15 cellular contexts compared by ENCODE assay signal in genomic region chr2:216362730-216363129, GRCh38. TPM values are rescaled to one million over a fixed set of nuclear protein-coding genes. Genes with fewer than 3 reads are reported as not detected.
A peak's percentile ranks its signal among the peaks of the same experiment; 100 is the strongest.
DNase-seq lines count a peak whose midpoint lies in the region; ATAC-seq, FAIRE-seq and TF ChIP-seq lines count a peak whose summit lies in the region.
"Had no signal": no experiment of that assay in that cellular context is flagged by ENCODE, and none has a peak within 500 bp of the region (broad histone marks: within the 10 kb centered on the region; RNA-seq: fewer than 3 reads in every experiment).

No MANE protein-coding gene starts in this region.

- H3K4me1 Mint-ChIP-seq in stimulated activated effector memory CD8-positive, alpha-beta T cell treated with anti-CD3 and anti-CD28 coated beads, Interleukin-12 subunit alpha, Interleukin-12 subunit beta, amount 100 ng/mL, for 72 hours: peaks cover 22% of the 10 kb centered on the region
- H3K4me1 Mint-ChIP-seq: activated CD4-positive, alpha-beta memory T cell treated with anti-CD3 and anti-CD28 coated beads, Interleukin-2, amount 10 ng/mL, durations not matched to agents 7 days and 5 days had no signal

- H3K4me3 ChIP-seq in A673 (ENCODE audit: low read depth, low read length, poor library complexity, severe bottlenecking) (no peak overlapping the region), fibroblast of mammary gland (ENCODE audit: control insufficient read depth, low read depth, low read length) (no peak overlapping the region)
- H3K4me3 ChIP-seq: left lung, uterus had no signal

- H3K27ac Mint-ChIP-seq in stimulated activated effector memory CD8-positive, alpha-beta T cell treated with anti-CD3 and anti-CD28 coated beads, Interleukin-12 subunit alpha, Interleukin-12 subunit beta, amount 100 ng/mL, for 72 hours: no peak overlapping the region
- H3K27ac Mint-ChIP-seq: activated CD4-positive, alpha-beta memory T cell treated with anti-CD3 and anti-CD28 coated beads, Interleukin-2, amount 10 ng/mL, durations not matched to agents 7 days and 5 days; activated naive CD4-positive, alpha-beta T cell treated with anti-CD3 and anti-CD28 coated beads for 36 hours; T-helper 2 cell treated with Interferon-gamma antibody and Interleukin-4, amounts not matched to agents 5 μg/mL and 100 μg/mL, for 36 hours had no signal

- no peak for FAIRE-seq in RCC 7860 (lab: Jason Lieb, UNC)

- intact Hi-C loops in A673 (cut with micrococcal nuclease; ENCODE audit: unreplicated experiment): no loop called here

- peaks cover 29% of the 10 kb centered on the region for H3K4me1 ChIP-seq in A673 (ENCODE audit: insufficient read depth, low read length, poor library complexity, severe bottlenecking)
- H3K4me1 ChIP-seq: left lung, uterus had no signal

- TF ChIP-seq CTCF in A673 (conservative IDR thresholded peaks at IDR 0.05; ENCODE audit: low read depth, low read length) (no peak), fibroblast of mammary gland (conservative IDR thresholded peaks at IDR 0.05; ENCODE audit: control insufficient read depth, insufficient read depth, low read depth, low read length) (no peak)

- no peak overlapping the region for H3K4me3 Mint-ChIP-seq in stimulated activated effector memory CD8-positive, alpha-beta T cell treated with anti-CD3 and anti-CD28 coated beads, Interleukin-12 subunit alpha, Interleukin-12 subunit beta, amount 100 ng/mL, for 72 hours
- H3K4me3 Mint-ChIP-seq: activated CD4-positive, alpha-beta memory T cell treated with anti-CD3 and anti-CD28 coated beads, Interleukin-2, amount 10 ng/mL, durations not matched to agents 7 days and 5 days; activated naive CD4-positive, alpha-beta T cell treated with anti-CD3 and anti-CD28 coated beads for 36 hours; T-helper 2 cell treated with Interferon-gamma antibody and Interleukin-4, amounts not matched to agents 5 μg/mL and 100 μg/mL, for 36 hours had no signal

- H3K36me3 Mint-ChIP-seq in stimulated activated effector memory CD8-positive, alpha-beta T cell treated with anti-CD3 and anti-CD28 coated beads, Interleukin-12 subunit alpha, Interleukin-12 subunit beta, amount 100 ng/mL, for 72 hours: no peaks in the 10 kb centered on the region

- H3K9me3 Mint-ChIP-seq in stimulated activated effector memory CD8-positive, alpha-beta T cell treated with anti-CD3 and anti-CD28 coated beads, Interleukin-12 subunit alpha, Interleukin-12 subunit beta, amount 100 ng/mL, for 72 hours: no peaks in the 10 kb centered on the region
- H3K9me3 Mint-ChIP-seq: activated CD4-positive, alpha-beta memory T cell treated with anti-CD3 and anti-CD28 coated beads, Interleukin-2, amount 10 ng/mL, durations not matched to agents 7 days and 5 days; activated naive CD4-positive, alpha-beta T cell treated with anti-CD3 and anti-CD28 coated beads for 36 hours; T-helper 2 cell treated with Interferon-gamma antibody and Interleukin-4, amounts not matched to agents 5 μg/mL and 100 μg/mL, for 36 hours had no signal

- POLR2A ChIA-PET in A673 (lab: Charles Lee; ENCODE audit: low non-redundant PET): no interaction called here

- H3K36me3 ChIP-seq in A673 (ENCODE audit: insufficient read depth, low read length, poor library complexity, severe bottlenecking): no peaks in the 10 kb centered on the region
- H3K36me3 ChIP-seq: left lung, uterus had no signal

- CTCF ChIA-PET in A673 (lab: Charles Lee): interaction anchor here (0.6 kb wide), 1 partner anchor 168 kb away, joined by 4 read pairs; no protein-coding TSS in a partner anchor

- no TSS peak for BruUV-seq in A673 (replicated peaks; lab: Mats Ljungman, UMichigan)

- ATAC-seq in HG02970 (IDR thresholded peaks at IDR 0.05; ENCODE audit: low FRiP score, unreplicated experiment) (no peak), HG02938 (IDR thresholded peaks at IDR 0.05; ENCODE audit: unreplicated experiment) (no peak)
- no peak for ATAC-seq in stimulated activated effector memory CD8-positive, alpha-beta T cell treated with anti-CD3 and anti-CD28 coated beads, Interleukin-12 subunit alpha, Interleukin-12 subunit beta, amount 100 ng/mL, for 72 hours
- ATAC-seq: left lung had no signal

- no peaks in the 10 kb centered on the region for H3K27me3 ChIP-seq in A673 (replicated peaks; ENCODE audit: insufficient read depth, low read depth, low read length, poor library complexity)
- H3K27me3 ChIP-seq: uterus had no signal

- no peak overlapping the region for H3K27ac ChIP-seq in A673 (ENCODE audit: low read depth, low read length, poor library complexity, severe bottlenecking)
- H3K27ac ChIP-seq: left lung, uterus had no signal

- DNase-seq in A673 (ENCODE audit: low spot score): peak; percentile 87
- DNase-seq in HK-2 (ENCODE audit: unreplicated experiment): peak; percentile 11
- peak; percentile 41 for DNase-seq in RCC 7860 (ENCODE audit: low spot score)
- peak; percentile 68 for DNase-seq in fibroblast of mammary gland (ENCODE audit: low read depth)
- no peak for DNase-seq in activated effector memory CD4-positive, alpha-beta T cell treated with anti-CD3 and anti-CD28 coated beads, Interleukin-2, amount 50 U/mL, for 16 hours
- DNase-seq in stimulated activated effector memory CD8-positive, alpha-beta T cell treated with anti-CD3 and anti-CD28 coated beads, Interleukin-12 subunit alpha, Interleukin-12 subunit beta, amount 100 ng/mL, for 72 hours (ENCODE audit: low spot score in 2 of 2): no peak
- DNase-seq: activated CD4-positive, alpha-beta memory T cell treated with anti-CD3 and anti-CD28 coated beads, Interleukin-2, amount 10 ng/mL, durations not matched to agents 7 days and 5 days; activated naive CD4-positive, alpha-beta T cell treated with anti-CD3 and anti-CD28 coated beads for 36 hours; AML-193; left lung; stimulated activated CD4-positive, alpha-beta T cell treated with anti-CD3 and anti-CD28 coated beads, Interleukin-12 subunit alpha, Interleukin-12 subunit beta, amount 100 ng/mL, for 4 hours; uterus had no signal

- no peaks in the 10 kb centered on the region for H3K9me3 ChIP-seq in A673 (ENCODE audit: low read depth, low read length, poor library complexity, severe bottlenecking)
- H3K9me3 ChIP-seq: left lung, uterus had no signal

RNA-seq across cellular contexts. Expression of gene MARCHF4, which starts 9.6 kb away (rescaled TPM):
- total RNA-seq in A673 (2021): 2.4 and 6.1 TPM in 2 replicates
- total RNA-seq: activated CD4-positive, alpha-beta memory T cell treated with anti-CD3 and anti-CD28 coated beads, Interleukin-2, amount 10 ng/mL, durations not matched to agents 7 days and 5 days; activated naive CD4-positive, alpha-beta T cell treated with anti-CD3 and anti-CD28 coated beads for 36 hours had no signal

RNA-seq across cellular contexts. Expression of gene SMARCAL1, which starts 49.6 kb away (rescaled TPM):
- 20.7 and 21.4 TPM in 2 replicates for total RNA-seq in A673 (2021)

Comparison
In these comparisons a context has a peak if more than half of its experiments do, and no peak if none do; other contexts are left out.
1. DNase-seq: peak in A673 (single experiment), HK-2 (single experiment), RCC 7860 (single experiment) and fibroblast of mammary gland (single experiment); none in activated effector memory CD4-positive, alpha-beta T cell treated with anti-CD3 and anti-CD28 coated beads, Interleukin-2, amount 50 U/mL, for 16 hours (single experiment) and stimulated activated effector memory CD8-positive, alpha-beta T cell treated with anti-CD3 and anti-CD28 coated beads, Interleukin-12 subunit alpha, Interleukin-12 subunit beta, amount 100 ng/mL, for 72 hours (0 of 2).